Comparison of ENCODE assay signal across 21 cellular contexts in genomic region chr4:147182041-147182440, GRCh38.
DNase-seq lines count a peak whose midpoint lies in the region; ATAC-seq and TF ChIP-seq lines count a peak whose summit lies in the region.
"Had no signal": no experiment of that assay in that cellular context is flagged by ENCODE, and none has a peak within 500 bp of the region (broad histone marks: within the 10 kb centered on the region; RNA-seq: fewer than 3 reads in every experiment).

No MANE protein-coding gene starts in this region.

- H3K4me3 ChIP-seq in fibroblast of mammary gland (ENCODE audit: control insufficient read depth, low read depth, low read length) (no peak overlapping the region), neuronal stem cell (ENCODE audit: low read length in 2 of 2) (no peak overlapping the region)
- H3K4me3 ChIP-seq in CD8-positive, alpha-beta T cell (ENCODE audit: low read depth, low read length), result no peak overlapping the region

- no peak overlapping the region for H3K14ac ChIP-seq in neuronal stem cell (ENCODE audit: low read length)

- peaks cover 2% of the 10 kb centered on the region for H3K79me1 ChIP-seq in neuronal stem cell (ENCODE audit: low read depth, low read length)

- WGBS in neuronal stem cell (ENCODE audit: extremely low coverage in 2 of 2, insufficient read length in 2 of 2, insufficient replicate concordance in 1 of 2), 2 donors, result no CpG with 5 or more reads among the region's 2 CpGs

- H2BK120ac ChIP-seq in neuronal stem cell (ENCODE audit: low read depth, low read length), result no peak overlapping the region

- no peak overlapping the region for H3K4me2 ChIP-seq in neuronal stem cell (ENCODE audit: insufficient read depth, low read length, poor library complexity, severe bottlenecking)
- H3K4me2 ChIP-seq: SK-N-SH had no signal

- H3K27me3 ChIP-seq in neuronal stem cell (ENCODE audit: control insufficient read depth in 3 of 3, insufficient read depth in 3 of 3, low read depth in 1 of 3, low read length in 3 of 3), result no peaks in the 10 kb centered on the region
- H3K27me3 ChIP-seq in CD8-positive, alpha-beta T cell (ENCODE audit: insufficient read depth, low read length), result no peaks in the 10 kb centered on the region

- no peak overlapping the region for H3K4ac ChIP-seq in neuronal stem cell (ENCODE audit: low read length)

- H3K9me3 Mint-ChIP-seq in CD8-positive, alpha-beta T cell, result peaks cover 4% of the 10 kb centered on the region
- H3K9me3 Mint-ChIP-seq: CD4-positive, alpha-beta T cell had no signal

- H3K27me3 Mint-ChIP-seq in CD8-positive, alpha-beta T cell (ENCODE audit: low read depth), result no peaks in the 10 kb centered on the region

- no peak overlapping the region for H3K23ac ChIP-seq in neuronal stem cell (ENCODE audit: low read depth, low read length, poor library complexity)

- no peak overlapping the region for H3K27ac Mint-ChIP-seq in CD8-positive, alpha-beta T cell
- H3K27ac Mint-ChIP-seq: CD4-positive, alpha-beta T cell; IgD-negative memory B cell had no signal

- no peak overlapping the region for H2BK12ac ChIP-seq in neuronal stem cell (ENCODE audit: low read length)

- H3K4me3 Mint-ChIP-seq in CD8-positive, alpha-beta T cell, result no peak overlapping the region
- H3K4me3 Mint-ChIP-seq: CD4-positive, alpha-beta T cell; IgD-negative memory B cell had no signal

- no peak overlapping the region for H2BK5ac ChIP-seq in neuronal stem cell (ENCODE audit: low read length)

- no peak overlapping the region for H4K91ac ChIP-seq in neuronal stem cell (ENCODE audit: low read depth, low read length, poor library complexity)

- POLR2A ChIA-PET in CD8-positive, alpha-beta T cell (lab: Charles Lee), result no interaction called here

- H4K8ac ChIP-seq in neuronal stem cell (ENCODE audit: low read depth, low read length), result no peak overlapping the region

- no peak overlapping the region for H3K18ac ChIP-seq in neuronal stem cell (ENCODE audit: low read length)

- intact Hi-C loops in CD8-positive, alpha-beta T cell (cut with DNase I, micrococcal nuclease), result no loop called here

- H2AFZ ChIP-seq in neuronal stem cell (ENCODE audit: low read length), result no peak overlapping the region

- no peaks in the 10 kb centered on the region for H3K36me3 ChIP-seq in neuronal stem cell (replicated peaks in 1 of 2; ENCODE audit: control insufficient read depth in 2 of 2, insufficient read depth in 2 of 2, low read length in 2 of 2)
- H3K36me3 ChIP-seq in CD8-positive, alpha-beta T cell (ENCODE audit: insufficient read depth, low read length), result no peaks in the 10 kb centered on the region

- peaks cover 0 to 6% of the 10 kb centered on the region in 2 donors for H3K4me1 ChIP-seq in neuronal stem cell (ENCODE audit: control insufficient read depth in 2 of 2, insufficient read depth in 1 of 2, low read depth in 1 of 2, low read length in 2 of 2)
- no peaks in the 10 kb centered on the region for H3K4me1 ChIP-seq in CD8-positive, alpha-beta T cell (ENCODE audit: insufficient read depth, low read length)

- H3K9me3 ChIP-seq in neuronal stem cell (replicated peaks in 1 of 2; ENCODE audit: control insufficient read depth in 2 of 2, insufficient read depth in 1 of 2, low read depth in 1 of 2, low read length in 2 of 2), result no peaks in the 10 kb centered on the region
- no peaks in the 10 kb centered on the region for H3K9me3 ChIP-seq in CD8-positive, alpha-beta T cell (ENCODE audit: low read length)
- H3K9me3 ChIP-seq: SK-N-SH had no signal

- no peak for ATAC-seq in CD8-positive, alpha-beta T cell
- no peak for ATAC-seq in GM21360 (IDR thresholded peaks at IDR 0.05; ENCODE audit: unreplicated experiment)

- CTCF ChIA-PET in CD8-positive, alpha-beta T cell (lab: Charles Lee), result no interaction called here

- H2AK5ac ChIP-seq in neuronal stem cell (ENCODE audit: low read depth, low read length), result no peak overlapping the region

- DNase-seq in EL (peak; percentile 57), MV-4-11 (lab: John Stamatoyannopoulos, UW) (peak; percentile 21), fibroblast of mammary gland (ENCODE audit: low read depth) (peak; percentile 5), neuronal stem cell (ENCODE audit: low spot score) (peak; percentile 38), SK-N-DZ (ENCODE audit: low spot score) (no peak)
- DNase-seq in CD8-positive, alpha-beta T cell, result no peak
- DNase-seq in activated CD4-positive, alpha-beta T cell treated with anti-CD3 and anti-CD28 coated beads for 48 hours, result no peak
- DNase-seq: Calu3; CD4-positive, alpha-beta T cell; GOT3; Karpas-422; MM.1S; NCI-H1092 treated with DMSO at 0.1 percent for 48 hours; NCI-H146; NCI-H2029 treated with DMSO at 0.1 percent for 48 hours; NCI-H2171 treated with DMSO at 0.1 percent for 48 hours; SHP77; SK-N-SH had no signal

- H3K4me1 Mint-ChIP-seq in CD8-positive, alpha-beta T cell (ENCODE audit: low read depth), result no peaks in the 10 kb centered on the region
- H3K4me1 Mint-ChIP-seq: IgD-negative memory B cell had no signal

- H3K36me3 Mint-ChIP-seq in CD8-positive, alpha-beta T cell, result no peaks in the 10 kb centered on the region
- H3K36me3 Mint-ChIP-seq: IgD-negative memory B cell had no signal

- H3K27ac ChIP-seq in neuronal stem cell (replicated peaks; ENCODE audit: low read length), result no peak overlapping the region
- H3K27ac ChIP-seq in CD8-positive, alpha-beta T cell (ENCODE audit: low read depth, low read length), result no peak overlapping the region
- H3K27ac ChIP-seq: HL-60 had no signal

- H2BK15ac ChIP-seq in neuronal stem cell (ENCODE audit: low read length), result no peak overlapping the region

- TF ChIP-seq CTCF in fibroblast of mammary gland (conservative IDR thresholded peaks at IDR 0.05; ENCODE audit: control insufficient read depth, insufficient read depth, low read depth, low read length), result no peak
- TF ChIP-seq CTCF in CD8-positive, alpha-beta T cell (IDR thresholded peaks at IDR 0.05), result no peak

- H3K9ac ChIP-seq in neuronal stem cell (ENCODE audit: low read depth, low read length, poor library complexity), result no peak overlapping the region
- H3K9ac ChIP-seq: SK-N-SH had no signal

Comparison
In these comparisons a context has a peak if more than half of its experiments do, and no peak if none do; other contexts are left out.
1. DNase-seq: peak in EL (single experiment), MV-4-11 (single experiment), fibroblast of mammary gland (single experiment) and neuronal stem cell (single experiment); none in CD8-positive, alpha-beta T cell (0 of 7), activated CD4-positive, alpha-beta T cell treated with anti-CD3 and anti-CD28 coated beads for 48 hours (single experiment) and SK-N-DZ (single experiment).